ENCODE assay signal across 8 cellular contexts in the genomic region with DNA sequence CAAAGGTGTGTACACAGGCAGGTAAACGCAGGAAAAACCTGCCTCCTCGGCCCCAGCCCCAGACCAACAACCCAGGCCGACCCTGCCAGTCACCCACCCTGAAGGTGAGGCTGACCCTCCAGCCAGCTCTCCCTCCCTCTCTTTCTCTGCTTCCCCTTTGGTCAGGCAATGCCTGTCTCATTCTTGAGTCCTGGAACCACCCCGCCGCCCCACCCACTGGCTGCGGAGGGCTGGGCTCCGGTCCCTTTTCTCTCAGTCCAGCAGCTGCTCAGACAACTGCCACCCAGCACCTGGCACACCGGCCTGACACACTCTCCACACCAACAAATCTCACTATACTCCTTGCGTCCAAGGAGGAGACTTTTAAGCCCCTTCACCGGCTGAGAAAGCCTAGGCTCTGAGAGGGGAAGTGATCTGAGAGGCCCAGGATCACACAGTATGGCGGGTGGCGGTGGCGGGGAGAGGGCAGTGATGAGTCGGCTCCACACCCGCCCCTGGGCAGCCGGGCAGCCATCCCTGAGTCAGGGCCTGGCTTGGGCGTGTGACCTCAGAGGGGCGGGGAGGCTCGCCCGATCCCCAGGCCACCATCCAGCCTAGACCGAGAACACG.
A peak's percentile ranks its signal among the peaks of the same experiment; 100 is the strongest.
DNase-seq lines count a peak whose midpoint lies in the region; FAIRE-seq and TF ChIP-seq lines count a peak whose summit lies in the region.

No MANE protein-coding gene starts in this region.

- TF ChIP-seq CTCF in astrocyte of the spinal cord (IDR thresholded peaks at IDR 0.05; ENCODE audit: low read depth, low read length): no peak
- TF ChIP-seq CTCF in D721Med (IDR thresholded peaks at IDR 0.05; ENCODE audit: insufficient read depth, missing control alignments): no peak

- no peaks in the 10 kb centered on the region for H3K27me3 ChIP-seq in rectal smooth muscle tissue (ENCODE audit: control insufficient read depth, insufficient read depth, low read length)

- H3K4me3 ChIP-seq in astrocyte of the spinal cord (ENCODE audit: low read depth, low read length) (peak overlapping the region; percentile 79), rectal smooth muscle tissue (ENCODE audit: low read length) (peak overlapping the region; percentile 93)

- H3K9ac ChIP-seq in rectal smooth muscle tissue (ENCODE audit: low read length): peak overlapping the region; percentile 85

- in situ Hi-C loops in astrocyte of the spinal cord (cut with HindIII; ENCODE audit: low sequenced_read_pairs): no loop called here

- peaks cover 32% of the 10 kb centered on the region for H3K36me3 ChIP-seq in rectal smooth muscle tissue (ENCODE audit: control insufficient read depth, insufficient read depth, low read length)

- FAIRE-seq in D721Med (lab: Jason Lieb, UNC): no peak

- DNase-seq in SIG-M5 treated with dmso at 0.1 percent for 504 hours (lab: John Stamatoyannopoulos, UW; ENCODE audit: unreplicated experiment) (peak; percentile 57), SIG-M5 (lab: John Stamatoyannopoulos, UW) (no peak), HuH-7 (ENCODE audit: low spot score) (peak; percentile 70), T follicular helper cell (ENCODE audit: low read depth) (peak; percentile 9), astrocyte of the spinal cord (ENCODE audit: low read depth, low spot score) (peak; percentile 66), hippocampal formation (lab: John Stamatoyannopoulos, UW) (peak; percentile 40 to 51), D721Med (ENCODE audit: insufficient read length, low spot score) (no peak)

- peak overlapping the region; percentile 90 for H3K27ac ChIP-seq in rectal smooth muscle tissue (ENCODE audit: low read depth, low read length)

- H3K4me1 ChIP-seq in rectal smooth muscle tissue (ENCODE audit: control insufficient read depth, insufficient read depth, low read length): peaks cover 25% of the 10 kb centered on the region

Comparison
In these comparisons a context has a peak if more than half of its experiments do, and no peak if none do; other contexts are left out.
1. DNase-seq: peak in SIG-M5 treated with dmso at 0.1 percent for 504 hours (single experiment), HuH-7 (single experiment), T follicular helper cell (single experiment), astrocyte of the spinal cord (single experiment) and hippocampal formation (2 of 2); none in SIG-M5 (single experiment) and D721Med (single experiment).